9 cellular contexts compared by ENCODE assay signal in the genomic region with DNA sequence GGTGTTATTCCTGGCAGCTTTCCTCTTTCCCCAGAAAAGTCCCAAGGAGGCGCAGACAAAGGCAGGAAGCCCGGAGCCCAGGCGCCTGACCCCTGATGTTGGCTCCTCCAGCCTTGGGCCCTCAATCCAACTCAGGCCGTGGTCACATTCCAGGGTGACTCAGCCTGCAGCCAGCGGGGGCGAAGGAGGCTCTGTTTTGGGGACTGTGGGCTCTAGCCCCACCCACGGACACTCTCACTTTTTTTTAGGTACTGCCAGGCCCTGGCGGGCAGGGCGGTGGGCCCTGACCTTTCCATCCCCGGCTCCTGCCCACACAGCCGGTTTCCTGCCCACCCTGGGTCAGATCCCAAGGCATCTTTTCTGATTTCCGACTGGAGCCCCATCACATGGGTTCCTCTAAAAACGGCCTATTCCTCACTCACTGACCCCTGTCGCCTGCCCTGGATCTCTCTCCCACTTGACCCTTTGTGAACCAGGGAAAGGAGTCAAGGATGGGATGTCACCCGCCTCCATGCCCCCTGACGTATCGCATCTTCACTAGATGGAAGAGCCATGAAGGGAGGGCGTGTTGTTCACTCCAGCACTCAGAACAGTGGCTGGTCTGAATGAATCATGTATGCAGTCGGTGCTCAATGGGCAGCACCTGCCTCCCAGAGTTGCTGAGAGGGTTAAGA. TPM values are rescaled to one million over a fixed set of nuclear protein-coding genes. Genes with fewer than 3 reads are reported as not detected.
A peak's percentile ranks its signal among the peaks of the same experiment; 100 is the strongest.
DNase-seq lines count a peak whose midpoint lies in the region; FAIRE-seq and TF ChIP-seq lines count a peak whose summit lies in the region.
"Had no signal": no experiment of that assay in that cellular context is flagged by ENCODE, and none has a peak within 500 bp of the region (broad histone marks: within the 10 kb centered on the region; RNA-seq: fewer than 3 reads in every experiment).

No MANE protein-coding gene starts in this region.

- no peak overlapping the region for H3K4me3 ChIP-seq in choroid plexus epithelial cell (ENCODE audit: low read depth, low read length)
- no peak overlapping the region for H3K4me3 ChIP-seq in liver (ENCODE audit: low read depth in 1 of 3, low read length in 3 of 3)
- no peak overlapping the region for H3K4me3 ChIP-seq in suprapubic skin

- no peak overlapping the region for H3K9ac ChIP-seq in liver (ENCODE audit: low read depth in 1 of 2, low read length in 2 of 2)

- H3K27ac ChIP-seq in liver (ENCODE audit: low read depth in 1 of 2, low read length in 2 of 2), result peak overlapping the region; percentile 43 to 62
- peak overlapping the region; percentile 61 for H3K27ac ChIP-seq in suprapubic skin

- H3K9me3 ChIP-seq in liver (ENCODE audit: control insufficient read depth in 4 of 4, low read length in 3 of 4), result no peaks in the 10 kb centered on the region
- H3K9me3 ChIP-seq in suprapubic skin, result no peaks in the 10 kb centered on the region

- 73% methylated on average over 19 of the region's 19 CpGs for WGBS in liver
- WGBS in suprapubic skin, result 38% methylated on average over 19 of the region's 19 CpGs

- FAIRE-seq in HTR-8/SVneo (lab: Jason Lieb, UNC), result peak; percentile 90

- no peak for TF ChIP-seq EP300 in suprapubic skin (IDR thresholded peaks at IDR 0.05)

- peaks cover 0 to under 1% (median 0%) of the 10 kb centered on the region in 4 donors for H3K27me3 ChIP-seq in liver (ENCODE audit: control insufficient read depth in 4 of 4, insufficient read depth in 4 of 4, low read length in 3 of 4)
- H3K27me3 ChIP-seq in suprapubic skin, result peaks cover 16% of the 10 kb centered on the region

- H3K4me1 ChIP-seq in liver (ENCODE audit: control insufficient read depth in 4 of 4, insufficient read depth in 4 of 4, low read length in 3 of 4), result no peaks in the 10 kb centered on the region
- peaks cover 16% of the 10 kb centered on the region for H3K4me1 ChIP-seq in suprapubic skin

- H3K36me3 ChIP-seq in liver (ENCODE audit: control insufficient read depth in 4 of 4, insufficient read depth in 3 of 4, low read depth in 1 of 4, low read length in 3 of 4), result no peaks in the 10 kb centered on the region
- H3K36me3 ChIP-seq in suprapubic skin, result no peaks in the 10 kb centered on the region

- no peak for TF ChIP-seq POLR2A in suprapubic skin (IDR thresholded peaks at IDR 0.05)

- TF ChIP-seq CTCF in choroid plexus epithelial cell (conservative IDR thresholded peaks at IDR 0.05; ENCODE audit: low read depth, low read length) (no peak), liver (IDR thresholded peaks at IDR 0.05; ENCODE audit: low read depth, low read length, missing input control) (no peak), suprapubic skin (IDR thresholded peaks at IDR 0.05) (no peak)

- TF ChIP-seq RAD21 in liver (IDR thresholded peaks at IDR 0.05), result no peak

- DNase-seq in HTR-8/SVneo (ENCODE audit: insufficient read length, low spot score) (peak; percentile 98), choroid plexus epithelial cell (ENCODE audit: low read depth) (peak; percentile 76), suprapubic skin (ENCODE audit: low spot score in 2 of 2) (peak; percentile 89 to 90), D341Med (ENCODE audit: low spot score) (no peak), occipital lobe (lab: John Stamatoyannopoulos, UW) (no peak), NCI-H2171 treated with DMSO at 0.1 percent for 48 hours (lab: John Stamatoyannopoulos, UW) (no peak)
- DNase-seq in stimulated activated CD4-positive, alpha-beta T cell treated with anti-CD3 and anti-CD28 coated beads, Interleukin-1b, Interleukin-23, amount 100 ng/mL, for 48 hours, result no peak
- DNase-seq: stimulated activated naive CD4-positive, alpha-beta T cell treated with Interleukin-2 at 50 U/mL for 16 hours had no signal

TF ChIP-seq in liver, 16 proteins besides CTCF, POLR2A, EP300 and RAD21:
- TF ChIP-seq NR2F2 (IDR thresholded peaks at IDR 0.05) (peak; percentile 88), GABPA (IDR thresholded peaks at IDR 0.05 in 1 of 2, conservative IDR thresholded peaks at IDR 0.05 in 1 of 2) (no peak), EGR1 (IDR thresholded peaks at IDR 0.05; ENCODE audit: low read depth in 2 of 2) (no peak), SP1 (IDR thresholded peaks at IDR 0.05) (no peak), TAF1 (conservative IDR thresholded peaks at IDR 0.05) (no peak), HNF4G (IDR thresholded peaks at IDR 0.05) (no peak), FOXA2 (IDR thresholded peaks at IDR 0.05) (no peak), FOXA1 (IDR thresholded peaks at IDR 0.05) (no peak), RXRA (IDR thresholded peaks at IDR 0.05) (no peak), ZBTB33 (IDR thresholded peaks at IDR 0.05) (no peak), JUND (IDR thresholded peaks at IDR 0.05) (peak in 1 of 2 donors; percentile 53), MAX (IDR thresholded peaks at IDR 0.05) (no peak)
- TF ChIP-seq, protein P1, sequence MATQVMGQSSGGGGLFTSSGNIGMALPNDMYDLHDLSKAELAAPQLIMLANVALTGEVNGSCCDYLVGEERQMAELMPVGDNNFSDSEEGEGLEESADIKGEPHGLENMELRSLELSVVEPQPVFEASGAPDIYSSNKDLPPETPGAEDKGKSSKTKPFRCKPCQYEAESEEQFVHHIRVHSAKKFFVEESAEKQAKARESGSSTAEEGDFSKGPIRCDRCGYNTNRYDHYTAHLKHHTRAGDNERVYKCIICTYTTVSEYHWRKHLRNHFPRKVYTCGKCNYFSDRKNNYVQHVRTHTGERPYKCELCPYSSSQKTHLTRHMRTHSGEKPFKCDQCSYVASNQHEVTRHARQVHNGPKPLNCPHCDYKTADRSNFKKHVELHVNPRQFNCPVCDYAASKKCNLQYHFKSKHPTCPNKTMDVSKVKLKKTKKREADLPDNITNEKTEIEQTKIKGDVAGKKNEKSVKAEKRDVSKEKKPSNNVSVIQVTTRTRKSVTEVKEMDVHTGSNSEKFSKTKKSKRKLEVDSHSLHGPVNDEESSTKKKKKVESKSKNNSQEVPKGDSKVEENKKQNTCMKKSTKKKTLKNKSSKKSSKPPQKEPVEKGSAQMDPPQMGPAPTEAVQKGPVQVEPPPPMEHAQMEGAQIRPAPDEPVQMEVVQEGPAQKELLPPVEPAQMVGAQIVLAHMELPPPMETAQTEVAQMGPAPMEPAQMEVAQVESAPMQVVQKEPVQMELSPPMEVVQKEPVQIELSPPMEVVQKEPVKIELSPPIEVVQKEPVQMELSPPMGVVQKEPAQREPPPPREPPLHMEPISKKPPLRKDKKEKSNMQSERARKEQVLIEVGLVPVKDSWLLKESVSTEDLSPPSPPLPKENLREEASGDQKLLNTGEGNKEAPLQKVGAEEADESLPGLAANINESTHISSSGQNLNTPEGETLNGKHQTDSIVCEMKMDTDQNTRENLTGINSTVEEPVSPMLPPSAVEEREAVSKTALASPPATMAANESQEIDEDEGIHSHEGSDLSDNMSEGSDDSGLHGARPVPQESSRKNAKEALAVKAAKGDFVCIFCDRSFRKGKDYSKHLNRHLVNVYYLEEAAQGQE (IDR thresholded peaks at IDR 0.05), result no peak

RNA-seq across cellular contexts. Expression of gene PTGIS, which starts 5.5 kb away (rescaled TPM):
- total RNA-seq in liver (1 to 10 TPM; 2.4 to 6.3 TPM), suprapubic skin (10 to 100 TPM in 1 of 4 donors, 1 to 10 TPM in 3; 4.3 to 14.4 (median 7.0) TPM), occipital lobe (10.8 TPM)
- 1 to 10 TPM; 2.2 to 5.2 TPM for polyA plus RNA-seq in liver

Comparison
In these comparisons a context has a peak if more than half of its experiments do, and no peak if none do; other contexts are left out.
1. DNase-seq: peak in HTR-8/SVneo (single experiment), choroid plexus epithelial cell (single experiment) and suprapubic skin (2 of 2); none in stimulated activated CD4-positive, alpha-beta T cell treated with anti-CD3 and anti-CD28 coated beads, Interleukin-1b, Interleukin-23, amount 100 ng/mL, for 48 hours (single experiment), D341Med (single experiment), occipital lobe (single experiment) and NCI-H2171 treated with DMSO at 0.1 percent for 48 hours (single experiment).